1 cellular context compared by ENCODE assay signal in genomic region chr1:12594966-12595838, GRCh38.
TF ChIP-seq lines count a peak whose summit lies in the region.

No MANE protein-coding gene starts in this region.

TF ChIP-seq in SK-N-SH treated with all-trans-retinoic acid at 6 μM for 48 hours, 23 proteins besides CTCF, POLR2A, EP300 and RAD21 (continued from another document):
- TF ChIP-seq BACH2 (CRISPR knock-in tag; IDR thresholded peaks at IDR 0.05; ENCODE audit: borderline replicate concordance) (0 out of 2 replicates have a peak, but pooled peaks have one; percentile 49), PPARA (CRISPR knock-in tag; IDR thresholded peaks at IDR 0.05; ENCODE audit: borderline replicate concordance) (0 out of 2 replicates have a peak, but pooled peaks have one; percentile 20), ARNTL (CRISPR knock-in tag; IDR thresholded peaks at IDR 0.05; ENCODE audit: borderline replicate concordance, low read depth) (peak; percentile 24; the same call in 1 of the 2 replicates), SNAI2 (CRISPR knock-in tag; IDR thresholded peaks at IDR 0.05) (peak; percentile 97), PATZ1 (CRISPR knock-in tag; IDR thresholded peaks at IDR 0.05; ENCODE audit: borderline replicate concordance) (no peak), OSR1 (CRISPR knock-in tag; IDR thresholded peaks at IDR 0.05) (0 out of 2 replicates have a peak, but pooled peaks have one; percentile 60), RARB (CRISPR knock-in tag; IDR thresholded peaks at IDR 0.05) (no peak), TCF4 (CRISPR knock-in tag; IDR thresholded peaks at IDR 0.05; ENCODE audit: borderline replicate concordance) (no peak; the same call in 1 of the 2 replicates), ZNF8 (CRISPR knock-in tag; IDR thresholded peaks at IDR 0.05) (peak; percentile 70), TSHZ2 (CRISPR knock-in tag; IDR thresholded peaks at IDR 0.05) (peak; percentile 75), POU6F1 (CRISPR knock-in tag; IDR thresholded peaks at IDR 0.05; ENCODE audit: borderline replicate concordance, low read depth) (peak; percentile 22; the same call in 1 of the 2 replicates), ZFP3 (CRISPR knock-in tag; IDR thresholded peaks at IDR 0.05) (peak; percentile 83)
